In genomic region chr19:57813919-57814504, GRCh38 we compare ENCODE assay signal across 2 cellular contexts.
TF ChIP-seq lines count a peak whose summit lies in the region.

No MANE protein-coding gene starts in this region.

TF ChIP-seq in endothelial cell of umbilical vein, 7 proteins besides CTCF, POLR2A, EP300 and RAD21:
- no peak for TF ChIP-seq GATA2 (IDR thresholded peaks at IDR 0.05; ENCODE audit: insufficient read depth, insufficient read length, low read depth, low read length)
- no peak for TF ChIP-seq JUN (IDR thresholded peaks at IDR 0.05; ENCODE audit: borderline replicate concordance, insufficient read depth, insufficient read length, low read depth)
- no peak for TF ChIP-seq POLR2AphosphoS5 (IDR thresholded peaks at IDR 0.05; ENCODE audit: insufficient read depth, low read depth, low read length)
- TF ChIP-seq EZH2 (IDR thresholded peaks at IDR 0.05; ENCODE audit: borderline replicate concordance, low read depth, low read length, severe bottlenecking): no peak
- TF ChIP-seq MYC (IDR thresholded peaks at IDR 0.05; ENCODE audit: low read depth, low read length): no peak
- TF ChIP-seq FOS (IDR thresholded peaks at IDR 0.05; ENCODE audit: borderline replicate concordance, insufficient read depth, low read length): no peak
- no peak for TF ChIP-seq MAX (IDR thresholded peaks at IDR 0.05; ENCODE audit: insufficient read depth, insufficient read length)

TF ChIP-seq in neural cell, 6 proteins besides CTCF, POLR2A, EP300 and RAD21:
- TF ChIP-seq TAF1 (IDR thresholded peaks at IDR 0.05; ENCODE audit: low read depth) (no peak), EZH2 (IDR thresholded peaks at IDR 0.05; ENCODE audit: borderline replicate concordance, insufficient read depth, low read length, poor library complexity, severe bottlenecking) (no peak), POLR2AphosphoS5 (IDR thresholded peaks at IDR 0.05) (no peak)
